In genomic region chr1:26790551-26790953, GRCh38 we compare ENCODE assay signal across 11 cellular contexts. TPM values are rescaled to one million over a fixed set of nuclear protein-coding genes. Genes with fewer than 3 reads are reported as not detected.
DNase-seq lines count a peak whose midpoint lies in the region; ATAC-seq, FAIRE-seq and TF ChIP-seq lines count a peak whose summit lies in the region.
"Had no signal": no experiment of that assay in that cellular context is flagged by ENCODE, and none has a peak within 500 bp of the region (broad histone marks: within the 10 kb centered on the region; RNA-seq: fewer than 3 reads in every experiment).

No MANE protein-coding gene starts in this region.

- H3K27ac ChIP-seq in osteoblast (ENCODE audit: low read depth, low read length): peak overlapping the region; percentile 11

- DNase-seq in activated T-cell treated with anti-CD3 and anti-CD28 coated beads, Interleukin-2, amount 50 U/mL, for 24 hours: peak; percentile 68
- no peak for DNase-seq in activated T-cell treated with anti-CD3 and anti-CD28 coated beads for 4 hours
- peak; percentile 20 for DNase-seq in GM18507 (ENCODE audit: extremely low spot score, insufficient read length, low read depth)
- peak; percentile 70 for DNase-seq in activated CD8-positive, alpha-beta memory T cell treated with anti-CD3 and anti-CD28 coated beads, Interleukin-2, amount 10 ng/mL, durations not matched to agents 7 days and 5 days
- no peak for DNase-seq in osteoblast (ENCODE audit: insufficient read length, low spot score, missing footprints)
- DNase-seq in NCI-H774 (lab: John Stamatoyannopoulos, UW): no peak
- no peak for DNase-seq in NCI-H128 (lab: John Stamatoyannopoulos, UW; ENCODE audit: unreplicated experiment)
- no peak for DNase-seq in HuH-7.5 (ENCODE audit: low spot score)
- DNase-seq: islet precursor cell had no signal

- no peaks in the 10 kb centered on the region for H3K27me3 ChIP-seq in osteoblast (ENCODE audit: insufficient read depth, low read length)

- peak overlapping the region; percentile 82 for H3K4me3 Mint-ChIP-seq in activated T-cell treated with anti-CD3 and anti-CD28 coated beads, Interleukin-2, amount 50 U/mL, for 24 hours
- H3K4me3 Mint-ChIP-seq in activated CD8-positive, alpha-beta memory T cell treated with anti-CD3 and anti-CD28 coated beads, Interleukin-2, amount 10 ng/mL, durations not matched to agents 7 days and 5 days: peak overlapping the region; percentile 81

- peaks cover 14% of the 10 kb centered on the region for H3K36me3 ChIP-seq in osteoblast (ENCODE audit: insufficient read depth, low read length)

- H3K4me1 Mint-ChIP-seq in activated T-cell treated with anti-CD3 and anti-CD28 coated beads, Interleukin-2, amount 50 U/mL, for 24 hours (ENCODE audit: low read depth): peaks cover 63% of the 10 kb centered on the region
- H3K4me1 Mint-ChIP-seq in activated CD8-positive, alpha-beta memory T cell treated with anti-CD3 and anti-CD28 coated beads, Interleukin-2, amount 10 ng/mL, durations not matched to agents 7 days and 5 days: peaks cover 62% of the 10 kb centered on the region

- no peaks in the 10 kb centered on the region for H3K27me3 Mint-ChIP-seq in activated T-cell treated with anti-CD3 and anti-CD28 coated beads, Interleukin-2, amount 50 U/mL, for 24 hours
- no peaks in the 10 kb centered on the region for H3K27me3 Mint-ChIP-seq in activated CD8-positive, alpha-beta memory T cell treated with anti-CD3 and anti-CD28 coated beads, Interleukin-2, amount 10 ng/mL, durations not matched to agents 7 days and 5 days

- FAIRE-seq in GM18507 (lab: Jason Lieb, UNC): peak; percentile 72
- FAIRE-seq: G401.6, TTC549 had no signal

- TF ChIP-seq CTCF in osteoblast (IDR thresholded peaks at IDR 0.05; ENCODE audit: extremely low read depth, low read depth, low read length): no peak

- H3K79me2 ChIP-seq in osteoblast (ENCODE audit: insufficient read depth, low read length): no peaks in the 10 kb centered on the region

- H3K4me1 ChIP-seq in osteoblast (ENCODE audit: insufficient read depth, low read length): peaks cover 42% of the 10 kb centered on the region

- H3K36me3 Mint-ChIP-seq in activated T-cell treated with anti-CD3 and anti-CD28 coated beads, Interleukin-2, amount 50 U/mL, for 24 hours (ENCODE audit: low read depth): peaks cover 65% of the 10 kb centered on the region
- H3K36me3 Mint-ChIP-seq in activated CD8-positive, alpha-beta memory T cell treated with anti-CD3 and anti-CD28 coated beads, Interleukin-2, amount 10 ng/mL, durations not matched to agents 7 days and 5 days: peaks cover 14% of the 10 kb centered on the region

- H3K27ac Mint-ChIP-seq in activated T-cell treated with anti-CD3 and anti-CD28 coated beads, Interleukin-2, amount 50 U/mL, for 24 hours: peak overlapping the region; percentile 96
- H3K27ac Mint-ChIP-seq in activated CD8-positive, alpha-beta memory T cell treated with anti-CD3 and anti-CD28 coated beads, Interleukin-2, amount 10 ng/mL, durations not matched to agents 7 days and 5 days: peak overlapping the region; percentile 100

- H3K9me3 Mint-ChIP-seq in activated T-cell treated with anti-CD3 and anti-CD28 coated beads, Interleukin-2, amount 50 U/mL, for 24 hours: no peaks in the 10 kb centered on the region
- no peaks in the 10 kb centered on the region for H3K9me3 Mint-ChIP-seq in activated CD8-positive, alpha-beta memory T cell treated with anti-CD3 and anti-CD28 coated beads, Interleukin-2, amount 10 ng/mL, durations not matched to agents 7 days and 5 days (ENCODE audit: low read depth)

- H4K20me1 ChIP-seq in osteoblast (ENCODE audit: insufficient read depth, low read length): no peaks in the 10 kb centered on the region

- H3K9me3 ChIP-seq in osteoblast (ENCODE audit: low read depth, low read length): no peaks in the 10 kb centered on the region

- peak; percentile 10 for ATAC-seq in activated CD8-positive, alpha-beta memory T cell treated with anti-CD3 and anti-CD28 coated beads, Interleukin-2, amount 10 ng/mL, durations not matched to agents 7 days and 5 days

- H3K4me2 ChIP-seq in osteoblast (ENCODE audit: insufficient read depth, low read length): no peak overlapping the region

- no peak overlapping the region for H2AFZ ChIP-seq in osteoblast (ENCODE audit: low read length)

- CTCF ChIA-PET in activated CD8-positive, alpha-beta memory T cell treated with anti-CD3 and anti-CD28 coated beads, Interleukin-2, amount 10 ng/mL, durations not matched to agents 7 days and 5 days (lab: Charles Lee): interaction anchor here (0.6 to 8.8 kb wide), 29 partner anchors 9 to 291 kb away, joined by 3 to 272 read pairs (median 7); partner anchors contain the start of genes GPN2 and ZDHHC18

- H3K4me3 ChIP-seq in osteoblast (ENCODE audit: insufficient read depth, low read length): no peak overlapping the region

RNA-seq across cellular contexts. Expression of gene PIGV, which starts 2.8 kb away (rescaled TPM):
- 1 to 10 TPM; 8.6 to 9.7 TPM for total RNA-seq in activated CD8-positive, alpha-beta memory T cell treated with anti-CD3 and anti-CD28 coated beads, Interleukin-2, amount 10 ng/mL, durations not matched to agents 7 days and 5 days
- 18.1 and 19.2 TPM in 2 replicates for total RNA-seq in osteoblast

RNA-seq across cellular contexts. Expression of gene ZDHHC18, which starts 35.9 kb away (rescaled TPM):
- 10 to 100 TPM; 53.1 to 54.9 TPM for total RNA-seq in activated CD8-positive, alpha-beta memory T cell treated with anti-CD3 and anti-CD28 coated beads, Interleukin-2, amount 10 ng/mL, durations not matched to agents 7 days and 5 days
- 6.2 and 7.6 TPM in 2 replicates for total RNA-seq in osteoblast

Comparison
In these comparisons a context has a peak if more than half of its experiments do, and no peak if none do; other contexts are left out.
1. DNase-seq: peak in activated T-cell treated with anti-CD3 and anti-CD28 coated beads, Interleukin-2, amount 50 U/mL, for 24 hours (single experiment), GM18507 (single experiment) and activated CD8-positive, alpha-beta memory T cell treated with anti-CD3 and anti-CD28 coated beads, Interleukin-2, amount 10 ng/mL, durations not matched to agents 7 days and 5 days (single experiment); none in activated T-cell treated with anti-CD3 and anti-CD28 coated beads for 4 hours (single experiment), osteoblast (single experiment), NCI-H774 (single experiment), NCI-H128 (single experiment) and HuH-7.5 (single experiment).